Comparison of ENCODE assay signal across 16 cellular contexts in the genomic region with DNA sequence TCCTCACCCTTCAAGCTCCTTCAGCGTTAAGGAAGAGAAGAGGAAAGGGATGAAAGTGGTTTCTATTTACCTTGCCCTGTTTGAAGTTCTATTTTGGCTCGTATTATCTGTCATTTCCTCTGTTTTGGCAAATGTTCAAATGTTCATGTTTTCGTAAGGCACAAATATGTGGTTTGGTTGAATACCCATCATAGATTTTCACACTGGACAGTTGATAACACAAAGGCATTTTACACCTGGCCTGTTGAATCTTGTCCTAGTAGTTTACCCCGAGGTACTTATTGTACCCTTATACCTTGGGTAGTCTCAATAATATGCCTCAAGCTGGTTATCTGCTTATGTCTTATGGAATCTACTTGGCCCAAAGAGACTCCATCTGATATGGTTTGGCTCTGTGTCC.
DNase-seq lines count a peak whose midpoint lies in the region; ATAC-seq and TF ChIP-seq lines count a peak whose summit lies in the region.
"Had no signal": no experiment of that assay in that cellular context is flagged by ENCODE, and none has a peak within 500 bp of the region (broad histone marks: within the 10 kb centered on the region; RNA-seq: fewer than 3 reads in every experiment).

No MANE protein-coding gene starts in this region.

- peak overlapping the region; percentile 41; the same call in 1 of the 2 replicates for H2BK120ac ChIP-seq in IMR-90 (ENCODE audit: low read depth, low read length)

- no peak overlapping the region for H3K14ac ChIP-seq in IMR-90 (replicated peaks; ENCODE audit: low read depth, low read length)

- H3K4me1 ChIP-seq in IMR-90 (ENCODE audit: control insufficient read depth, insufficient read depth, low read length) = peaks cover 2% of the 10 kb centered on the region; the same call in 1 of the 2 replicates
- peaks cover 15% of the 10 kb centered on the region for H3K4me1 ChIP-seq in mammary epithelial cell (ENCODE audit: insufficient read depth, low read length)
- H3K4me1 ChIP-seq: BLaER1 treated with 17β-estradiol and CSF1 and Interleukin-3, amounts not matched to agents 10 nM and 100 nM had no signal

- dilution Hi-C loops in IMR-90 (cut with HindIII; ENCODE audit: low sequenced_read_pairs, unreplicated experiment) (no loop called here), mammary epithelial cell (cut with HindIII; ENCODE audit: low sequenced_read_pairs) (no loop called here)

- H4K91ac ChIP-seq in IMR-90 (ENCODE audit: insufficient read depth, low read depth, low read length) = peak overlapping the region; percentile 73; the same call in 1 of the 2 replicates

- BruUV-seq in IMR-90 (replicated peaks; lab: Mats Ljungman, UMichigan) (no TSS peak), mammary epithelial cell (replicated peaks; lab: Mats Ljungman, UMichigan) (no TSS peak)

- no peak overlapping the region for H3K4me3 ChIP-seq in IMR-90 (ENCODE audit: insufficient read depth, low read depth, low read length)
- no peak overlapping the region for H3K4me3 ChIP-seq in mammary epithelial cell (replicated peaks in 1 of 3; ENCODE audit: insufficient read depth in 1 of 3, low read depth in 2 of 3, low read length in 3 of 3)
- H3K4me3 ChIP-seq: BLaER1 treated with 17β-estradiol and CSF1 and Interleukin-3, amounts not matched to agents 10 nM and 100 nM had no signal

- H3K9me3 Mint-ChIP-seq in immature natural killer cell = peaks cover 5 to 62% (median 29%) of the 10 kb centered on the region in 6 donors
- H3K9me3 Mint-ChIP-seq: HFFc6 had no signal

- no peak for TF ChIP-seq POLR2A in IMR-90 (IDR thresholded peaks at IDR 0.05; ENCODE audit: low read depth, low read length)

- H2AFZ ChIP-seq in IMR-90 (replicated peaks; ENCODE audit: low read length, poor library complexity) (no peak overlapping the region), mammary epithelial cell (ENCODE audit: low read depth, low read length) (peak overlapping the region; percentile 4)

- in situ Hi-C loops in IMR-90 (cut with MboI; ENCODE audit: low sequenced_read_pairs) = no loop called here
- in situ Hi-C loops in mammary epithelial cell (cut with MboI; ENCODE audit: low sequenced_read_pairs in 2 of 2) = no loop called here

- no peaks in the 10 kb centered on the region for H3K27me3 ChIP-seq in IMR-90 (ENCODE audit: control insufficient read depth, insufficient read depth, low read length)
- H3K27me3 ChIP-seq in mammary epithelial cell (ENCODE audit: insufficient read depth, low read length) = no peaks in the 10 kb centered on the region
- H3K27me3 ChIP-seq: BLaER1 treated with 17β-estradiol and CSF1 and Interleukin-3, amounts not matched to agents 10 nM and 100 nM had no signal

- H3K9ac ChIP-seq in IMR-90 (ENCODE audit: low read depth, low read length) (no peak overlapping the region), mammary epithelial cell (ENCODE audit: insufficient read depth, low read length) (no peak overlapping the region)
- H3K9ac ChIP-seq: BLaER1 treated with 17β-estradiol and CSF1 and Interleukin-3, amounts not matched to agents 10 nM and 100 nM had no signal

- H3K4ac ChIP-seq in IMR-90 (ENCODE audit: low read depth, low read length) = no peak overlapping the region

- no CpG with 5 or more reads among the region's 4 CpGs for WGBS in IMR-90 (ENCODE audit: extremely low coverage in 2 of 2, insufficient read length in 1 of 2), 2 experiments
- WGBS in mammary epithelial cell (ENCODE audit: low coverage, missing lambda C conversion rate) = 5% methylated on average over 4 of the region's 4 CpGs

- H3K4me3 Mint-ChIP-seq in immature natural killer cell = no peak overlapping the region
- H3K4me3 Mint-ChIP-seq: CD4-positive, alpha-beta T cell; HFFc6 had no signal

- H3K56ac ChIP-seq in IMR-90 (ENCODE audit: extremely low read depth, insufficient read depth, low read length) = no peak overlapping the region

- no peak overlapping the region for H2AK9ac ChIP-seq in IMR-90 (replicated peaks; ENCODE audit: low read depth, low read length, poor library complexity)

- POLR2A ChIA-PET in IMR-90 (lab: Charles Lee; ENCODE audit: unreplicated experiment) = no interaction called here

- DNase-seq in NCI-H748 (lab: John Stamatoyannopoulos, UW; ENCODE audit: unreplicated experiment) (peak; percentile 9), NCI-H748 treated with DMSO at 0.1 percent for 48 hours (lab: John Stamatoyannopoulos, UW) (no peak), IMR-90 (no peak), mammary epithelial cell (peak; percentile 55), immature natural killer cell (no peak), mucosa of gallbladder (ENCODE audit: low spot score) (no peak), CD1c-positive myeloid dendritic cell (ENCODE audit: extremely low spot score) (no peak)
- DNase-seq: 8988T; ACHN; CD4-positive, alpha-beta T cell; DND-41; GDM1; HCEC 1CT; HFFc6 had no signal

- H3K79me1 ChIP-seq in IMR-90 (ENCODE audit: low read depth in 1 of 2, low read length in 2 of 2) = no peaks in the 10 kb centered on the region

- H3K9me3 ChIP-seq in IMR-90 (ENCODE audit: control insufficient read depth, insufficient read depth, low read length) (no peaks in the 10 kb centered on the region), mammary epithelial cell (replicated peaks; ENCODE audit: insufficient read depth, low read length) (peaks cover 3% of the 10 kb centered on the region)
- H3K9me3 ChIP-seq: BLaER1 treated with 17β-estradiol and CSF1 and Interleukin-3, amounts not matched to agents 10 nM and 100 nM had no signal

- TF ChIP-seq RAD21 in IMR-90 (IDR thresholded peaks at IDR 0.05; ENCODE audit: low read length) = no peak

- intact Hi-C loops in IMR-90 (cut with micrococcal nuclease) = no loop called here
- intact Hi-C loops in mammary epithelial cell (cut with micrococcal nuclease) = no loop called here

- H3K27ac ChIP-seq in IMR-90 (ENCODE audit: insufficient read depth, low read length) = no peak overlapping the region
- H3K27ac ChIP-seq in mammary epithelial cell (ENCODE audit: insufficient read depth, low read depth, low read length) = no peak overlapping the region
- H3K27ac ChIP-seq: BLaER1 treated with 17β-estradiol and CSF1 and Interleukin-3, amounts not matched to agents 10 nM and 100 nM had no signal

- TF ChIP-seq CTCF in IMR-90 (conservative IDR thresholded peaks at IDR 0.05; ENCODE audit: low read depth, low read length) (no peak), mammary epithelial cell (conservative IDR thresholded peaks at IDR 0.05 in 1 of 2, IDR thresholded peaks at IDR 0.05 in 1 of 2; ENCODE audit: extremely low read depth in 1 of 2, insufficient read depth in 1 of 2, low read depth in 1 of 2, low read length in 2 of 2) (no peak)

- no peaks in the 10 kb centered on the region for H3K9me1 ChIP-seq in IMR-90 (ENCODE audit: insufficient read depth, low read length)

- no peak overlapping the region for H3K27ac Mint-ChIP-seq in immature natural killer cell
- H3K27ac Mint-ChIP-seq: CD4-positive, alpha-beta T cell had no signal

- H3K18ac ChIP-seq in IMR-90 (ENCODE audit: low read depth, low read length) = no peak overlapping the region; the same call in 1 of the 2 replicates

- no peak for ATAC-seq in IMR-90 (ENCODE audit: low read depth)
- ATAC-seq: HepG2 had no signal

- peak overlapping the region; percentile 74 for H2AK5ac ChIP-seq in IMR-90 (ENCODE audit: low read depth, low read length)

- 0 out of 4 replicates have a peak overlapping the region, but pooled peaks of 1 of the 2 experiments have one; percentile 35 for H4K8ac ChIP-seq in IMR-90 (ENCODE audit: low read depth in 2 of 2, low read length in 2 of 2)

- H4K20me1 ChIP-seq in IMR-90 (ENCODE audit: insufficient read depth, low read length) (no peaks in the 10 kb centered on the region), mammary epithelial cell (ENCODE audit: insufficient read depth, low read length) (no peaks in the 10 kb centered on the region)
- H4K20me1 ChIP-seq: BLaER1 treated with 17β-estradiol and CSF1 and Interleukin-3, amounts not matched to agents 10 nM and 100 nM had no signal

- H3K4me2 ChIP-seq in IMR-90 (ENCODE audit: low read depth, low read length) = no peak overlapping the region
- H3K4me2 ChIP-seq in mammary epithelial cell (ENCODE audit: insufficient read depth, low read depth, low read length) = peak overlapping the region; percentile 20
- H3K4me2 ChIP-seq: BLaER1 treated with 17β-estradiol and CSF1 and Interleukin-3, amounts not matched to agents 10 nM and 100 nM had no signal

- H3K36me3 ChIP-seq in IMR-90 (ENCODE audit: control insufficient read depth, insufficient read depth, low read length) (no peaks in the 10 kb centered on the region), mammary epithelial cell (ENCODE audit: insufficient read depth, low read length) (no peaks in the 10 kb centered on the region)
- H3K36me3 ChIP-seq: BLaER1 treated with 17β-estradiol and CSF1 and Interleukin-3, amounts not matched to agents 10 nM and 100 nM had no signal

- peaks cover 0 to 2% (median 0%) of the 10 kb centered on the region in 3 donors for H3K36me3 Mint-ChIP-seq in immature natural killer cell

- no peak overlapping the region for H3K23ac ChIP-seq in IMR-90 (ENCODE audit: low read depth, low read length)

- H3K27me3 Mint-ChIP-seq in immature natural killer cell (ENCODE audit: low read depth in 3 of 3) = no peaks in the 10 kb centered on the region
- H3K27me3 Mint-ChIP-seq: CD4-positive, alpha-beta T cell had no signal

- no peak overlapping the region for H2BK5ac ChIP-seq in IMR-90 (ENCODE audit: low read depth, low read length, poor library complexity, severe bottlenecking)

- peak overlapping the region; percentile 12; the same call in 1 of the 2 replicates for H4K5ac ChIP-seq in IMR-90 (ENCODE audit: low read depth, low read length)

- no peak overlapping the region for H2BK20ac ChIP-seq in IMR-90 (ENCODE audit: low read depth, low read length)

- peak overlapping the region; percentile 21; the same call in 1 of the 3 replicates for H2BK15ac ChIP-seq in IMR-90 (ENCODE audit: low read depth, low read length)

- no peaks in the 10 kb centered on the region for H3K4me1 Mint-ChIP-seq in immature natural killer cell

- CTCF ChIA-PET in IMR-90 (lab: Yijun Ruan, JAX) = no interaction called here
- CTCF ChIA-PET in mammary epithelial cell (lab: Charles Lee; ENCODE audit: low non-redundant PET) = no interaction called here

- H3K79me2 ChIP-seq in mammary epithelial cell (ENCODE audit: insufficient read depth, low read length) = no peaks in the 10 kb centered on the region

TF ChIP-seq in IMR-90, 13 proteins besides CTCF, POLR2A, EP300 and RAD21:
- TF ChIP-seq ELK1 (IDR thresholded peaks at IDR 0.05; ENCODE audit: borderline replicate concordance, low read depth, low read length) = no peak

Comparison
In these comparisons a context has a peak if more than half of its experiments do, and no peak if none do; other contexts are left out.
1. DNase-seq: peak in NCI-H748 (single experiment) and mammary epithelial cell (single experiment); none in NCI-H748 treated with DMSO at 0.1 percent for 48 hours (single experiment), IMR-90 (single experiment), immature natural killer cell (0 of 3), mucosa of gallbladder (single experiment) and CD1c-positive myeloid dendritic cell (single experiment).